ENCODE assay signal across 15 cellular contexts in genomic region chrX:106752101-106752678, GRCh38. TPM values are rescaled to one million over a fixed set of nuclear protein-coding genes. Genes with fewer than 3 reads are reported as not detected.
DNase-seq lines count a peak whose midpoint lies in the region; ATAC-seq and TF ChIP-seq lines count a peak whose summit lies in the region.
"Had no signal": no experiment of that assay in that cellular context is flagged by ENCODE, and none has a peak within 500 bp of the region (broad histone marks: within the 10 kb centered on the region; RNA-seq: fewer than 3 reads in every experiment).

No MANE protein-coding gene starts in this region.

- POLR2A ChIA-PET in AG04450 (lab: Yijun Ruan, JAX), result no interaction called here

- intact Hi-C loops in left colon (cut with DNase I, micrococcal nuclease), result no loop called here

- peak; percentile 51 for TF ChIP-seq CTCF in AG04450 (IDR thresholded peaks at IDR 0.05; ENCODE audit: low read depth, low read length)
- peak; percentile 8 for TF ChIP-seq CTCF in HFF-Myc (IDR thresholded peaks at IDR 0.05; ENCODE audit: low read depth, low read length, missing control alignments)
- no peak for TF ChIP-seq CTCF in right atrium auricular region (IDR thresholded peaks at IDR 0.05)

- ATAC-seq in activated naive CD4-positive, alpha-beta T cell treated with anti-CD3 and anti-CD28 coated beads, Interleukin-2, amount 50 U/mL, for 72 hours, result no peak
- no peak for ATAC-seq in left colon
- ATAC-seq: activated naive CD8-positive, alpha-beta T cell treated with anti-CD3 and anti-CD28 coated beads, Interleukin-2, amount 50 U/mL, for 24 hours; effector memory CD8-positive, alpha-beta T cell; stimulated activated naive B cell treated with anti-CD40 and anti-IgM and Interleukin-4, amounts not matched to agents 10 μg/mL and 1 μg/mL and 100 μg/mL, for 72 hours had no signal

- no peaks in the 10 kb centered on the region for H3K27me3 ChIP-seq in AG04450 (ENCODE audit: control insufficient read depth, insufficient read depth, low read length)
- no peaks in the 10 kb centered on the region for H3K27me3 ChIP-seq in right atrium auricular region
- H3K27me3 ChIP-seq: SJCRH30 had no signal

- no peak overlapping the region for H3K27ac Mint-ChIP-seq in activated naive CD4-positive, alpha-beta T cell treated with anti-CD3 and anti-CD28 coated beads, Interleukin-2, amount 50 U/mL, for 72 hours
- H3K27ac Mint-ChIP-seq: activated naive CD8-positive, alpha-beta T cell treated with anti-CD3 and anti-CD28 coated beads, Interleukin-2, amount 50 U/mL, for 24 hours; effector memory CD8-positive, alpha-beta T cell; memory B cell; stimulated activated naive B cell treated with anti-CD40 and anti-IgM and Interleukin-4, amounts not matched to agents 10 μg/mL and 1 μg/mL and 100 μg/mL, for 72 hours had no signal

- CTCF ChIA-PET in AG04450 (lab: Charles Lee), result interaction anchor here (4.0 kb wide), 1 partner anchor 272 kb away, joined by 22 read pairs; no protein-coding TSS in a partner anchor

- H3K27ac ChIP-seq in AG04450 (ENCODE audit: low read depth, low read length) (no peak overlapping the region), right atrium auricular region (no peak overlapping the region)
- H3K27ac ChIP-seq: BLaER1, parathyroid adenoma, SJCRH30 had no signal

- no peaks in the 10 kb centered on the region for H3K9me3 ChIP-seq in AG04450 (ENCODE audit: control insufficient read depth, insufficient read depth, low read length)
- peaks cover 4 to 11% of the 10 kb centered on the region in 2 donors for H3K9me3 ChIP-seq in right atrium auricular region
- H3K9me3 ChIP-seq: SJCRH30 had no signal

- H3K36me3 ChIP-seq in right atrium auricular region, result no peaks in the 10 kb centered on the region
- H3K36me3 ChIP-seq: BLaER1, SJCRH30 had no signal

- H3K36me3 Mint-ChIP-seq in activated naive CD4-positive, alpha-beta T cell treated with anti-CD3 and anti-CD28 coated beads, Interleukin-2, amount 50 U/mL, for 72 hours, result peaks cover 0 to 4% of the 10 kb centered on the region in 2 donors
- H3K36me3 Mint-ChIP-seq: memory B cell; stimulated activated naive B cell treated with anti-CD40 and anti-IgM and Interleukin-4, amounts not matched to agents 10 μg/mL and 1 μg/mL and 100 μg/mL, for 72 hours had no signal

- no peak overlapping the region for H3K4me3 ChIP-seq in AG04450 (ENCODE audit: low read depth, low read length)
- H3K4me3 ChIP-seq in HFF-Myc (replicated peaks; ENCODE audit: low read depth, low read length), result no peak overlapping the region
- H3K4me3 ChIP-seq in right atrium auricular region, result no peak overlapping the region
- H3K4me3 ChIP-seq: BLaER1, SJCRH30 had no signal

- H3K4me1 ChIP-seq in right atrium auricular region, result no peaks in the 10 kb centered on the region
- H3K4me1 ChIP-seq: BLaER1, parathyroid adenoma, SJCRH30 had no signal

- DNase-seq in AG04450 (ENCODE audit: low read depth, low spot score) (no peak), HFF-Myc (ENCODE audit: extremely low read depth, low read depth) (no peak), amniotic epithelial cell (ENCODE audit: low read depth) (peak; percentile 8), iris pigment epithelial cell (ENCODE audit: low read depth) (peak; percentile 1), NOMO-1 treated with dmso at 0.1 percent for 144 hours (lab: John Stamatoyannopoulos, UW; ENCODE audit: unreplicated experiment) (no peak), right atrium auricular region (ENCODE audit: low spot score) (no peak), left colon (no peak)
- no peak for DNase-seq in activated naive CD4-positive, alpha-beta T cell treated with anti-CD3 and anti-CD28 coated beads, Interleukin-2, amount 50 U/mL, for 72 hours (ENCODE audit: low spot score in 2 of 2)
- DNase-seq: activated naive CD8-positive, alpha-beta T cell treated with anti-CD3 and anti-CD28 coated beads, Interleukin-2, amount 50 U/mL, for 24 hours; effector memory CD8-positive, alpha-beta T cell; stimulated activated naive B cell treated with anti-CD40 and anti-IgM and Interleukin-4, amounts not matched to agents 10 μg/mL and 1 μg/mL and 100 μg/mL, for 72 hours had no signal

- peaks cover 4% of the 10 kb centered on the region in 2 donors for H3K9me3 Mint-ChIP-seq in activated naive CD4-positive, alpha-beta T cell treated with anti-CD3 and anti-CD28 coated beads, Interleukin-2, amount 50 U/mL, for 72 hours

RNA-seq across cellular contexts. Expression of gene RNF128, which starts 25.7 kb away (rescaled TPM):
- 2.7 and 3.9 TPM in 2 replicates for polyA plus RNA-seq in AG04450 (2011; rRNA removed)
- 2.6 and 2.8 TPM in 2 replicates for polyA minus RNA-seq in AG04450 (2011; rRNA and poly(A)+ RNA removed)
- not detected for total RNA-seq in activated naive CD4-positive, alpha-beta T cell treated with anti-CD3 and anti-CD28 coated beads, Interleukin-2, amount 50 U/mL, for 72 hours
- under 1 TPM; 0.55 to 0.78 TPM for total RNA-seq in right atrium auricular region
- 10 to 100 TPM; 37.1 to 43.0 TPM for total RNA-seq in left colon
- total RNA-seq: SJCRH30 had no signal

RNA-seq across cellular contexts. Expression of gene TBC1D8B, which starts 50.3 kb away (rescaled TPM):
- polyA plus RNA-seq in AG04450 (2011; rRNA removed), result 10.4 and 13.6 TPM in 2 replicates
- 4.7 and 8.9 TPM in 2 replicates for polyA minus RNA-seq in AG04450 (2011; rRNA and poly(A)+ RNA removed)
- 1 to 10 TPM in 1 of 2 donors, under 1 TPM in 1; 0.18 to 2.3 TPM for total RNA-seq in activated naive CD4-positive, alpha-beta T cell treated with anti-CD3 and anti-CD28 coated beads, Interleukin-2, amount 50 U/mL, for 72 hours
- 1 to 10 TPM; 3.6 to 4.6 TPM for total RNA-seq in right atrium auricular region
- 10 to 100 TPM; 13.1 to 13.9 TPM for total RNA-seq in left colon

Comparison
In these comparisons a context has a peak if more than half of its experiments do, and no peak if none do; other contexts are left out.
1. DNase-seq: peak in amniotic epithelial cell (single experiment) and iris pigment epithelial cell (single experiment); none in AG04450 (single experiment), HFF-Myc (single experiment), NOMO-1 treated with dmso at 0.1 percent for 144 hours (single experiment), activated naive CD4-positive, alpha-beta T cell treated with anti-CD3 and anti-CD28 coated beads, Interleukin-2, amount 50 U/mL, for 72 hours (0 of 2), right atrium auricular region (single experiment) and left colon (0 of 2).
2. CTCF ChIP-seq: peak in AG04450 (single experiment) and HFF-Myc (single experiment); none in right atrium auricular region (0 of 2).
3. RNA of gene RNF128, which starts 25.7 kb away (total RNA-seq): 37.1 to 43.0 TPM in left colon; 0.55 to 0.78 TPM in right atrium auricular region and not detected in activated naive CD4-positive, alpha-beta T cell treated with anti-CD3 and anti-CD28 coated beads, Interleukin-2, amount 50 U/mL, for 72 hours; every median in the first group is over 10 times any median in the second.